ENCODE assay signal across 8 cellular contexts in the genomic region with DNA sequence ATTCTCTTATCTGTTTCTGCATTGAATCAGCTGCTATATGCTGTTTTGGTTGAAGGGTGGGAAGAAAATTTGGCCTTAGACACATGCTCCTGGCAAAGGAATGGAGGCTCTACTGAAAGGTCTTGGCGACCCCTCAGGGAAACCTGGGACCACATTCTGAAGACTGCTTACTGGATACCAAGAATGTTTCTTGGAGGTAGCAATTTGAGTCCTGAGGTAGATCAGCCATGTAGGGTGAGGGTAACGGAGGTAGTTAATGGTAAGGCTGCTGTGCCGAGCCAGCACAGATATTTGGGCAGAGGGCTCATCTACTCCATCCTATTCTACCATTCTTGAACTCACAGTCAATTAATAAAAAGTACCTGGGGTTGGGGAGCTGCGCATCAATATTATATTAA. TPM values are rescaled to one million over a fixed set of nuclear protein-coding genes. Genes with fewer than 3 reads are reported as not detected.
DNase-seq lines count a peak whose midpoint lies in the region; ATAC-seq, FAIRE-seq and TF ChIP-seq lines count a peak whose summit lies in the region.

No MANE protein-coding gene starts in this region.

- no peak for FAIRE-seq in H54 (lab: Jason Lieb, UNC)

- H3K27me3 Mint-ChIP-seq in brain, result peaks cover 6% of the 10 kb centered on the region

- peak overlapping the region; percentile 97 for H3K9ac ChIP-seq in mucosa of stomach (ENCODE audit: low read length)

- CTCF ChIA-PET in AG04450 (lab: Charles Lee) (interaction anchor here (0.8 to 3.9 kb wide), 4 partner anchors 10 to 283 kb away, joined by 3 to 17 read pairs (median 8); no protein-coding TSS in a partner anchor), GM10248 (lab: Yijun Ruan, JAX) (interaction anchor here (0.8 to 3.4 kb wide), 10 partner anchors 9 to 282 kb away, joined by 3 to 15 read pairs (median 4); no protein-coding TSS in a partner anchor)

- H3K4me3 Mint-ChIP-seq in brain, result peak overlapping the region; percentile 91 to 99 (median 96)

- DNase-seq in AG04450 (ENCODE audit: low read depth, low spot score) (no peak), HuH-7 (ENCODE audit: low spot score) (peak; percentile 27), H54 (ENCODE audit: insufficient read length, low spot score) (no peak), GM10248 (ENCODE audit: extremely low spot score) (no peak), NCI-H446 (lab: John Stamatoyannopoulos, UW) (no peak)

- H3K27me3 ChIP-seq in AG04450 (ENCODE audit: control insufficient read depth, insufficient read depth, low read length) (no peaks in the 10 kb centered on the region), mucosa of stomach (ENCODE audit: control insufficient read depth, insufficient read depth, low read length) (no peaks in the 10 kb centered on the region)

- POLR2A ChIA-PET in AG04450 (lab: Yijun Ruan, JAX) (interaction anchor here (0.6 to 2.2 kb wide), 3 partner anchors 14 to 62 kb away, joined by 4 to 7 read pairs (median 4); no protein-coding TSS in a partner anchor), GM10248 (lab: Yijun Ruan, JAX) (interaction anchor here (0.6 to 1.3 kb wide), 2 partner anchors 44 to 282 kb away, joined by 3 read pairs; no protein-coding TSS in a partner anchor)

- TF ChIP-seq POLR2A in H54 (IDR thresholded peaks at IDR 0.05; ENCODE audit: low read depth, low read length), result no peak

- ATAC-seq in GM19467 (IDR thresholded peaks at IDR 0.05; ENCODE audit: unreplicated experiment), result peak; percentile 19

- H3K4me3 ChIP-seq in AG04450 (ENCODE audit: low read depth, low read length) (peak overlapping the region; percentile 80), mucosa of stomach (ENCODE audit: low read length) (peak overlapping the region; percentile 44)

- H3K36me3 ChIP-seq in mucosa of stomach (ENCODE audit: control insufficient read depth, insufficient read depth, low read length), result no peaks in the 10 kb centered on the region

- TF ChIP-seq CTCF in AG04450 (IDR thresholded peaks at IDR 0.05; ENCODE audit: low read depth, low read length) (no peak), brain (conservative IDR thresholded peaks at IDR 0.05) (peak in 1 of 2 experiments; percentile 4), GM10248 (IDR thresholded peaks at IDR 0.05; ENCODE audit: control extremely low read depth, extremely low read depth, low read depth, missing control alignments) (no peak)

- H3K9me3 ChIP-seq in AG04450 (ENCODE audit: control insufficient read depth, insufficient read depth, low read length) (no peaks in the 10 kb centered on the region; the same call in 1 of the 2 replicates), mucosa of stomach (ENCODE audit: control insufficient read depth, low read length) (no peaks in the 10 kb centered on the region)

- no peaks in the 10 kb centered on the region for H3K36me3 Mint-ChIP-seq in brain

- H3K9me3 Mint-ChIP-seq in brain, result peaks cover 0 to 5% (median 0%) of the 10 kb centered on the region in 5 experiments

- peaks cover 12% of the 10 kb centered on the region for H3K4me1 ChIP-seq in mucosa of stomach (ENCODE audit: control insufficient read depth, insufficient read depth, low read length)

- peaks cover 49% of the 10 kb centered on the region for H3K4me1 Mint-ChIP-seq in brain

- peak overlapping the region; percentile 94 to 99 (median 97) for H3K27ac Mint-ChIP-seq in brain

- H3K27ac ChIP-seq in AG04450 (ENCODE audit: low read depth, low read length), result no peak overlapping the region

RNA-seq across cellular contexts. Expression of a gene that starts 0.4 kb away (rescaled TPM):
- polyA plus RNA-seq in AG04450 (2011; rRNA removed), result 16.2 and 26.6 TPM in 2 replicates
- 19.9 and 42.1 TPM in 2 replicates for polyA minus RNA-seq in AG04450 (2011; rRNA and poly(A)+ RNA removed)
- 10.4 TPM for polyA plus RNA-seq in brain (ENCODE audit: insufficient read depth, low read depth, low replicate concordance)
